In the genomic region with DNA sequence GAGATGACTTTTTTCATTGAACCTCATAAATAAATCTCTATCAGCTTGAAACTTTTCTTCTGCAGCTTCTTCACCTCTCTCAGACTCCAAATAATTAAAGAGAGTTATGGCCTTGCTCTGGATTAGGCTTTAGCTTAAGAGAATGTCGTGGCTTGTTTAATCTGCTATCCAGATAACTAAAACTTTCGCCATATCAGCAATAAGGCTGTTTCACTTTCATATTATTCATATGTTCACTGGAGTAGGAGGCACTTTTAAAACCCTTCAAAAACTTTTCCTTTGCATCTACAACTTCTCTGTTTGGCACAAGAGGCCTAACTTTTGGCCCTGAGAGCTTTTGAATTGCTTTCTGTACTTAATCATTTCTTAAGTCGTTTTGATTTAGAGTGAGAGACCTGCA, we compare ENCODE assay signal across 7 cellular contexts.
"Had no signal": no experiment of that assay in that cellular context is flagged by ENCODE, and none has a peak within 500 bp of the region (broad histone marks: within the 10 kb centered on the region; RNA-seq: fewer than 3 reads in every experiment).

No MANE protein-coding gene starts in this region.

- H3K27me3 Mint-ChIP-seq: IgD-negative memory B cell had no signal

- DNase-seq: H9, HCEC 1CT had no signal

- H3K9me3 Mint-ChIP-seq: GM23338, H9, IgD-negative memory B cell had no signal

- FAIRE-seq: H1, H54, HTR-8/SVneo had no signal

- H2AFZ ChIP-seq: GM23338 had no signal

- H3K36me3 Mint-ChIP-seq: IgD-negative memory B cell had no signal

- H3K4me3 Mint-ChIP-seq: GM23338, H9, IgD-negative memory B cell had no signal

- H3K27ac Mint-ChIP-seq: GM23338, H9, IgD-negative memory B cell had no signal

- H3K4me2 ChIP-seq: GM23338 had no signal

- H3K4me3 ChIP-seq: GM23338 had no signal

- H3K4me1 Mint-ChIP-seq: GM23338, H9, IgD-negative memory B cell had no signal

- ATAC-seq: GM23338 had no signal
